In genomic region chr3:103919327-103919726, GRCh38 we compare ENCODE assay signal across 17 cellular contexts.
DNase-seq lines count a peak whose midpoint lies in the region; ATAC-seq, FAIRE-seq and TF ChIP-seq lines count a peak whose summit lies in the region.
"Had no signal": no experiment of that assay in that cellular context is flagged by ENCODE, and none has a peak within 500 bp of the region (broad histone marks: within the 10 kb centered on the region; RNA-seq: fewer than 3 reads in every experiment).

No MANE protein-coding gene starts in this region.

- H3K27me3 ChIP-seq in liver (ENCODE audit: control insufficient read depth in 4 of 4, insufficient read depth in 4 of 4, low read length in 3 of 4) (no peaks in the 10 kb centered on the region), thoracic aorta (replicated peaks; ENCODE audit: insufficient read depth) (no peaks in the 10 kb centered on the region), right atrium auricular region (no peaks in the 10 kb centered on the region)
- H3K27me3 ChIP-seq: Peyer's patch had no signal

- peak; percentile 8 for TF ChIP-seq CTCF in liver (IDR thresholded peaks at IDR 0.05; ENCODE audit: low read depth, low read length, missing input control)
- no peak for TF ChIP-seq CTCF in thoracic aorta (IDR thresholded peaks at IDR 0.05)
- no peak for TF ChIP-seq CTCF in right atrium auricular region (IDR thresholded peaks at IDR 0.05)

- H3K4me1 ChIP-seq in liver (ENCODE audit: control insufficient read depth in 4 of 4, insufficient read depth in 4 of 4, low read length in 3 of 4) (peaks cover 0 to 5% (median 0%) of the 10 kb centered on the region in 4 donors), thoracic aorta (ENCODE audit: control insufficient read depth in 1 of 2, low read depth in 2 of 2) (no peaks in the 10 kb centered on the region), right atrium auricular region (no peaks in the 10 kb centered on the region)
- H3K4me1 ChIP-seq: Peyer's patch had no signal

- H3K9me3 ChIP-seq in SK-N-MC (ENCODE audit: low read depth, low read length) (peaks cover 8% of the 10 kb centered on the region; the same call in 1 of the 2 replicates), liver (ENCODE audit: control insufficient read depth in 4 of 4, low read length in 3 of 4) (no peaks in the 10 kb centered on the region), thoracic aorta (no peaks in the 10 kb centered on the region), right atrium auricular region (no peaks in the 10 kb centered on the region)
- H3K9me3 ChIP-seq: Peyer's patch had no signal

- peak overlapping the region; percentile 76; the same call in 1 of the 2 replicates for H3K27ac ChIP-seq in SK-N-MC
- H3K27ac ChIP-seq in liver (ENCODE audit: low read depth in 1 of 2, low read length in 2 of 2): no peak overlapping the region
- H3K27ac ChIP-seq in thoracic aorta: no peak overlapping the region
- no peak overlapping the region for H3K27ac ChIP-seq in right atrium auricular region
- H3K27ac ChIP-seq: Peyer's patch had no signal

- H3K9ac ChIP-seq in SK-N-MC (ENCODE audit: insufficient read length) (no peak overlapping the region), liver (ENCODE audit: low read depth in 1 of 2, low read length in 2 of 2) (no peak overlapping the region)

- peak; percentile 62 to 64 for TF ChIP-seq RAD21 in liver (IDR thresholded peaks at IDR 0.05)

- peak; percentile 11 for FAIRE-seq in G401.6 (lab: Jason Lieb, UNC)
- FAIRE-seq: D721Med, H1 had no signal

- ATAC-seq in thoracic aorta (ENCODE audit: insufficient number of reproducible peaks, low FRiP score, low read depth): no peak
- ATAC-seq: T-cell had no signal

- no peak for DNase-seq in SK-N-MC (ENCODE audit: low read depth, low spot score)
- no peak for DNase-seq in thoracic aorta (ENCODE audit: low spot score)
- DNase-seq in cortex of kidney (lab: John Stamatoyannopoulos, UW): no peak
- no peak for DNase-seq in right atrium auricular region (ENCODE audit: low spot score)
- no peak for DNase-seq in stimulated activated CD4-positive, alpha-beta T cell treated with anti-CD3 and anti-CD28 coated beads, Interleukin-4, amount 100 ng/mL, for 1 hour
- no peak for DNase-seq in NCI-H1105 (lab: John Stamatoyannopoulos, UW)
- DNase-seq: DMS53, NCI-H1092 treated with DMSO at 0.1 percent for 48 hours, NCI-H1694, NCI-H2081, NCI-H446 treated with DMSO at 0.1 percent for 48 hours, Peyer's patch, T-cell had no signal

- H3K36me3 ChIP-seq in SK-N-MC (ENCODE audit: insufficient read depth, low read length) (no peaks in the 10 kb centered on the region), liver (ENCODE audit: control insufficient read depth in 4 of 4, insufficient read depth in 3 of 4, low read depth in 1 of 4, low read length in 3 of 4) (peaks cover 0 to 2% (median 0%) of the 10 kb centered on the region in 4 donors), thoracic aorta (no peaks in the 10 kb centered on the region), right atrium auricular region (no peaks in the 10 kb centered on the region)
- H3K36me3 ChIP-seq: Peyer's patch had no signal

- peak overlapping the region; percentile 62; the same call in 1 of the 2 replicates for H3K4me3 ChIP-seq in SK-N-MC
- H3K4me3 ChIP-seq in liver (ENCODE audit: low read depth in 1 of 3, low read length in 3 of 3): no peak overlapping the region
- peak overlapping the region; percentile 25 for H3K4me3 ChIP-seq in thoracic aorta
- no peak overlapping the region for H3K4me3 ChIP-seq in right atrium auricular region
- H3K4me3 ChIP-seq: Peyer's patch had no signal

- 58% methylated on average over 3 of the region's 3 CpGs for WGBS in liver

TF ChIP-seq in liver, 16 proteins besides CTCF, POLR2A, EP300 and RAD21:
- TF ChIP-seq FOXA2 (IDR thresholded peaks at IDR 0.05) (no peak), ATF3 (IDR thresholded peaks at IDR 0.05) (no peak), NR2F2 (IDR thresholded peaks at IDR 0.05) (no peak), MAX (IDR thresholded peaks at IDR 0.05) (no peak), YY1 (IDR thresholded peaks at IDR 0.05) (no peak), SP1 (IDR thresholded peaks at IDR 0.05) (no peak), TAF1 (conservative IDR thresholded peaks at IDR 0.05) (no peak), JUND (IDR thresholded peaks at IDR 0.05) (no peak), EGR1 (IDR thresholded peaks at IDR 0.05; ENCODE audit: low read depth in 2 of 2) (no peak), GABPA (IDR thresholded peaks at IDR 0.05 in 1 of 2, conservative IDR thresholded peaks at IDR 0.05 in 1 of 2) (no peak), FOXA1 (IDR thresholded peaks at IDR 0.05) (no peak), HNF4G (IDR thresholded peaks at IDR 0.05) (no peak), RXRA (IDR thresholded peaks at IDR 0.05) (no peak)
- TF ChIP-seq, protein P1, sequence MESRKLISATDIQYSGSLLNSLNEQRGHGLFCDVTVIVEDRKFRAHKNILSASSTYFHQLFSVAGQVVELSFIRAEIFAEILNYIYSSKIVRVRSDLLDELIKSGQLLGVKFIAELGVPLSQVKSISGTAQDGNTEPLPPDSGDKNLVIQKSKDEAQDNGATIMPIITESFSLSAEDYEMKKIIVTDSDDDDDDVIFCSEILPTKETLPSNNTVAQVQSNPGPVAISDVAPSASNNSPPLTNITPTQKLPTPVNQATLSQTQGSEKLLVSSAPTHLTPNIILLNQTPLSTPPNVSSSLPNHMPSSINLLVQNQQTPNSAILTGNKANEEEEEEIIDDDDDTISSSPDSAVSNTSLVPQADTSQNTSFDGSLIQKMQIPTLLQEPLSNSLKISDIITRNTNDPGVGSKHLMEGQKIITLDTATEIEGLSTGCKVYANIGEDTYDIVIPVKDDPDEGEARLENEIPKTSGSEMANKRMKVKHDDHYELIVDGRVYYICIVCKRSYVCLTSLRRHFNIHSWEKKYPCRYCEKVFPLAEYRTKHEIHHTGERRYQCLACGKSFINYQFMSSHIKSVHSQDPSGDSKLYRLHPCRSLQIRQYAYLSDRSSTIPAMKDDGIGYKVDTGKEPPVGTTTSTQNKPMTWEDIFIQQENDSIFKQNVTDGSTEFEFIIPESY (IDR thresholded peaks at IDR 0.05): no peak

Comparison
In these comparisons a context has a peak if more than half of its experiments do, and no peak if none do; other contexts are left out.
1. H3K4me3 ChIP-seq: peak in SK-N-MC (single experiment) and thoracic aorta (single experiment); none in liver (0 of 3) and right atrium auricular region (0 of 2).